Comparison of ENCODE assay signal across 8 cellular contexts in the genomic region with DNA sequence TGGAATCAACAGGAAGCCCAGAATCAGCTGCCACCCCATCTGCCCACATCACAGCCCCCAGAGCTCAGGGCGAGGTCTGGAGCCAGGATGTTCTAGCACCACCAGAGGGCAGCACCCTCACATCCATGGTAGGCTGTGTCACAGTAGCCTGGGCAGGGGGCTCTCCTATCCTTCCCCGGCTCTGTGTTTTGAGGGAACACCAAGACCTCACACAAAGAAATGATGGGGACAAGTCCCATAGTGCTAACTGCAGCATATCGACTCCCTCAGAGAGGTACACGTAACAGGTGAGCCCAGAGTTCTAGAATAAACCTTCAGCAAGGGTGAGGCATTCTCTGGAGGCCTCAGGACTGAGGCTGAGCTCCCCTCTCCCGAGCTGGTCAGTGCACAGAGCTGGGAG. TPM values are rescaled to one million over a fixed set of nuclear protein-coding genes. Genes with fewer than 3 reads are reported as not detected.
DNase-seq lines count a peak whose midpoint lies in the region; ATAC-seq and TF ChIP-seq lines count a peak whose summit lies in the region.

No MANE protein-coding gene starts in this region.

- peak; percentile 66 for TF ChIP-seq CTCF in MM.1S (IDR thresholded peaks at IDR 0.05; ENCODE audit: low read length)
- TF ChIP-seq CTCF in ascending aorta (IDR thresholded peaks at IDR 0.05), result peak; percentile 62 to 88 (median 85)
- TF ChIP-seq CTCF in hepatocyte (IDR thresholded peaks at IDR 0.05; ENCODE audit: poor library complexity), result peak; percentile 85

- H3K36me3 ChIP-seq in MM.1S (replicated peaks; ENCODE audit: insufficient read depth, low read length) (no peaks in the 10 kb centered on the region), ascending aorta (no peaks in the 10 kb centered on the region), hepatocyte (replicated peaks; ENCODE audit: insufficient read depth, low read depth) (no peaks in the 10 kb centered on the region)

- intact Hi-C loops in ascending aorta (cut with DNase I), result loop anchor here (1.0 to 2.0 kb wide), 3 partner anchors 19 to 252 kb away; no protein-coding TSS in a partner anchor

- DNase-seq in EH (ENCODE audit: low read depth) (peak; percentile 60), MM.1S (peak; percentile 10), T-helper 9 cell (peak; percentile 71), ascending aorta (ENCODE audit: low spot score in 2 of 2) (peak in 1 of 2 donors; percentile 78), hepatocyte (ENCODE audit: low spot score) (peak; percentile 81)
- peak; percentile 53 to 62 for DNase-seq in stimulated activated CD4-positive, alpha-beta T cell treated with anti-CD3 and anti-CD28 coated beads, Interleukin-15, amount 100 ng/mL, for 1 hour (ENCODE audit: low read depth in 1 of 2, low spot score in 1 of 2)

- H3K79me2 ChIP-seq in MM.1S (ENCODE audit: low read length), result no peaks in the 10 kb centered on the region
- H3K79me2 ChIP-seq in hepatocyte, result no peaks in the 10 kb centered on the region

- peaks cover 10% of the 10 kb centered on the region for H3F3A ChIP-seq in MM.1S (ENCODE audit: insufficient read depth, low read length)

- WGBS in hepatocyte (ENCODE audit: low lambda C conversion rate, missing lambda C conversion rate), result 35% methylated on average over 5 of the region's 5 CpGs

- no peak overlapping the region for H3K9ac ChIP-seq in MM.1S (ENCODE audit: low read length)

- H4K20me1 ChIP-seq in MM.1S (ENCODE audit: insufficient read depth, low read length) (no peaks in the 10 kb centered on the region), hepatocyte (ENCODE audit: insufficient read depth, poor library complexity, severe bottlenecking) (no peaks in the 10 kb centered on the region)

- H3K9me2 ChIP-seq in MM.1S (replicated peaks; ENCODE audit: insufficient read depth, low read length), result no peaks in the 10 kb centered on the region
- no peaks in the 10 kb centered on the region for H3K9me2 ChIP-seq in hepatocyte (replicated peaks; ENCODE audit: insufficient read depth)

- H3K4me3 ChIP-seq in MM.1S (ENCODE audit: low read length) (no peak overlapping the region), ascending aorta (no peak overlapping the region), hepatocyte (no peak overlapping the region)

- H3K4me2 ChIP-seq in MM.1S (ENCODE audit: low read depth, low read length) (no peak overlapping the region), hepatocyte (no peak overlapping the region)

- H3K9me3 ChIP-seq in MM.1S (replicated peaks; ENCODE audit: insufficient read depth, low read length) (no peaks in the 10 kb centered on the region), ascending aorta (no peaks in the 10 kb centered on the region), hepatocyte (ENCODE audit: low read depth) (no peaks in the 10 kb centered on the region)

- H3K27me3 ChIP-seq in MM.1S (replicated peaks; ENCODE audit: insufficient read depth, low read length) (no peaks in the 10 kb centered on the region), ascending aorta (no peaks in the 10 kb centered on the region), hepatocyte (peaks cover 22% of the 10 kb centered on the region)

- H2AFZ ChIP-seq in MM.1S (ENCODE audit: low read length) (no peak overlapping the region), hepatocyte (no peak overlapping the region)

- no peak overlapping the region for H3K27ac ChIP-seq in MM.1S (ENCODE audit: low read length)
- no peak overlapping the region for H3K27ac ChIP-seq in ascending aorta
- H3K27ac ChIP-seq in hepatocyte, result no peak overlapping the region

- H3K4me1 ChIP-seq in MM.1S (ENCODE audit: low read length) (peaks cover 8% of the 10 kb centered on the region; the same call in 1 of the 2 replicates), ascending aorta (peaks cover 3 to 13% of the 10 kb centered on the region in 2 donors), hepatocyte (ENCODE audit: insufficient read depth) (peaks cover 19% of the 10 kb centered on the region)

- ATAC-seq in HG03565 (IDR thresholded peaks at IDR 0.05; ENCODE audit: unreplicated experiment) (no peak), GM21528 (IDR thresholded peaks at IDR 0.05; ENCODE audit: low FRiP score, unreplicated experiment) (no peak)

RNA-seq across cellular contexts. Expression of gene KCNC4, which starts 2.3 kb away (rescaled TPM):
- total RNA-seq in ascending aorta, result 8.4 TPM
- total RNA-seq in hepatocyte, result 1.3 and 2.1 TPM in 2 replicates
- polyA plus RNA-seq in hepatocyte, result 4.6 and 4.8 TPM in 2 replicates

RNA-seq across cellular contexts. Expression of gene SLC6A17, which starts 57.5 kb away (rescaled TPM):
- 0.11 TPM for total RNA-seq in ascending aorta
- total RNA-seq in hepatocyte, result 0.04 and 0.63 TPM in 2 replicates
- polyA plus RNA-seq in hepatocyte, result 0.17 and 0.36 TPM in 2 replicates
